In genomic region chr13:103282571-103283450, GRCh38 we compare ENCODE assay signal across 12 cellular contexts.
DNase-seq lines count a peak whose midpoint lies in the region; ATAC-seq and TF ChIP-seq lines count a peak whose summit lies in the region.
"Had no signal": no experiment of that assay in that cellular context is flagged by ENCODE, and none has a peak within 500 bp of the region (broad histone marks: within the 10 kb centered on the region; RNA-seq: fewer than 3 reads in every experiment).

No MANE protein-coding gene starts in this region.

- no peaks in the 10 kb centered on the region for H3K36me3 ChIP-seq in hepatocyte (replicated peaks; ENCODE audit: insufficient read depth, low read depth)
- H3K36me3 ChIP-seq in colonic mucosa, result no peaks in the 10 kb centered on the region

- no peaks in the 10 kb centered on the region for H4K20me1 ChIP-seq in hepatocyte (ENCODE audit: insufficient read depth, poor library complexity, severe bottlenecking)

- H2AFZ ChIP-seq in hepatocyte, result no peak overlapping the region

- peak overlapping the region; percentile 70 for H3K4me2 ChIP-seq in hepatocyte

- TF ChIP-seq CTCF in hepatocyte (IDR thresholded peaks at IDR 0.05; ENCODE audit: poor library complexity) (no peak), colonic mucosa (IDR thresholded peaks at IDR 0.05) (no peak)

- peak; percentile 24 for DNase-seq in 8988T
- peak; percentile 3 for DNase-seq in RPMI7951 (ENCODE audit: low read depth)
- DNase-seq in hepatocyte (ENCODE audit: low spot score), result peak; percentile 30
- no peak for DNase-seq in MV-4-11 (lab: John Stamatoyannopoulos, UW)
- DNase-seq in colonic mucosa, result no peak
- DNase-seq in activated CD4-positive, alpha-beta T cell treated with anti-CD3 and anti-CD28 coated beads for 48 hours, result no peak
- no peak for DNase-seq in activated naive CD4-positive, alpha-beta T cell treated with Interleukin-2 at 50 U/mL for 16 hours
- DNase-seq: activated effector memory CD4-positive, alpha-beta T cell treated with anti-CD3 and anti-CD28 coated beads, Interleukin-2, amount 50 U/mL, for 16 hours; NCI-H187; stimulated activated naive CD4-positive, alpha-beta T cell treated with Interleukin-2 at 50 U/mL for 16 hours; T1000 had no signal

- peak; percentile 49 for ATAC-seq in GM21390 (IDR thresholded peaks at IDR 0.05; ENCODE audit: unreplicated experiment)

- H3K9ac ChIP-seq in colonic mucosa (ENCODE audit: low read depth in 2 of 2, low read length in 2 of 2), result no peak overlapping the region

- no peak overlapping the region for H3K4me3 ChIP-seq in hepatocyte
- H3K4me3 ChIP-seq in colonic mucosa, result no peak overlapping the region

- H3K27me3 ChIP-seq in hepatocyte, result no peaks in the 10 kb centered on the region
- no peaks in the 10 kb centered on the region for H3K27me3 ChIP-seq in colonic mucosa

- H3K4me1 ChIP-seq in hepatocyte (ENCODE audit: insufficient read depth), result peaks cover 3% of the 10 kb centered on the region
- H3K4me1 ChIP-seq in colonic mucosa, result no peaks in the 10 kb centered on the region

- no peaks in the 10 kb centered on the region for H3K9me2 ChIP-seq in hepatocyte (replicated peaks; ENCODE audit: insufficient read depth)

- H3K27ac ChIP-seq in hepatocyte (peak overlapping the region; percentile 63), colonic mucosa (no peak overlapping the region)

- no peaks in the 10 kb centered on the region for H3K79me2 ChIP-seq in hepatocyte

- H3K9me3 ChIP-seq in hepatocyte (ENCODE audit: low read depth) (no peaks in the 10 kb centered on the region), colonic mucosa (no peaks in the 10 kb centered on the region)

- WGBS in hepatocyte (ENCODE audit: low lambda C conversion rate, missing lambda C conversion rate), result 36% methylated on average over 14 of the region's 14 CpGs

- intact Hi-C loops in colonic mucosa (cut with DNase I), result no loop called here

Comparison
In these comparisons a context has a peak if more than half of its experiments do, and no peak if none do; other contexts are left out.
1. DNase-seq: peak in 8988T (single experiment), RPMI7951 (single experiment) and hepatocyte (single experiment); none in MV-4-11 (single experiment), colonic mucosa (single experiment), activated CD4-positive, alpha-beta T cell treated with anti-CD3 and anti-CD28 coated beads for 48 hours (single experiment) and activated naive CD4-positive, alpha-beta T cell treated with Interleukin-2 at 50 U/mL for 16 hours (single experiment).